In the genomic region with DNA sequence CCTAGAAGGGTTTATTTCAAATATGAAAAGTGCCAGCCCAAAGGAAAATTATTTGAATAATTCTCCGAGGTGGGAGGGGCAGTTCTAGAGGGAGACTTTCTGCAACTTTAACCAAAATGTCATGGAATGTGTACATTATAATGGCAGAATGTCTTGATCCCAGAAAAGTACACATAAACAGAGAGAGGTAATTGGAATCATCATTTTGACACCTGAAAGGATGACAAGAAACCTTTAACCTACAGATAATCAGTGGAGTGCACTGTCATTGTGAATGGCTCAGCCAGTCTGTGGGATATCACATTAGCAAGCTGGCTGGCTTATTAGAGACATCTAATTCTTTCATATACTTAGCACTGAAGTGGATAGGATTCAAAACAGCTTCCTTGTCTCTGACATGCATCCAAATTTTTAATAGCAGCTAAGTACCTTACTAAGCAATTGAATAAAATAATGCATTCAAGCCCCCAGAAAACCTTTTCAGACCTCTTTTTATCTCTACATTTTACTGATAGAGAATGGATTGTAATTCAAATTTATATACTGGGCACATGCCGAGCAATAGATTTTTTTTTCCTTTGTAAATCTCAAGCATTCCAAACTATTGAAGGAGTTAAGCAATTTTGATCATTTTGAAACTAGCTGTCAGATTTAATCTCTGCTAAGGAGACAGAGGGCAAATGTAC, we compare ENCODE assay signal across 24 cellular contexts.
"Had no signal": no experiment of that assay in that cellular context is flagged by ENCODE, and none has a peak within 500 bp of the region (broad histone marks: within the 10 kb centered on the region; RNA-seq: fewer than 3 reads in every experiment).

No MANE protein-coding gene starts in this region.

- H2AFZ ChIP-seq: hepatocyte had no signal

- H3K4me3 ChIP-seq: adrenal gland, dorsolateral prefrontal cortex, esophagus muscularis mucosa, hepatocyte, left ventricle myocardium inferior, spleen, suprapubic skin, tibial nerve had no signal

- H3K36me3 ChIP-seq: adrenal gland, esophagus muscularis mucosa, left ventricle myocardium inferior, spleen, suprapubic skin, tibial nerve had no signal

- H3K27ac ChIP-seq: adrenal gland, dorsolateral prefrontal cortex, esophagus muscularis mucosa, hepatocyte, left ventricle myocardium inferior, suprapubic skin, tibial nerve had no signal

- ATAC-seq: activated naive CD4-positive, alpha-beta T cell treated with anti-CD3 and anti-CD28 coated beads, Interleukin-2, amount 50 U/mL, for 72 hours; activated T-helper 17 cell treated with anti-CD3 and anti-CD28 coated beads, Interleukin-2, amount 50 U/mL, for 72 hours; effector memory CD8-positive, alpha-beta T cell; naive thymus-derived CD8-positive, alpha-beta T cell; stimulated activated naive CD8-positive, alpha-beta T cell treated with anti-CD3 and anti-CD28 coated beads, Interleukin-15, amount 100 ng/mL, for 72 hours had no signal

- H3K9me3 Mint-ChIP-seq: activated T-helper 17 cell treated with anti-CD3 and anti-CD28 coated beads, Interleukin-2, amount 50 U/mL, for 72 hours; effector memory CD8-positive, alpha-beta T cell had no signal

- H3K27me3 Mint-ChIP-seq: activated T-cell treated with anti-CD3 and anti-CD28 coated beads, Interleukin-2, amount 50 U/mL, for 24 hours; activated T-helper 17 cell treated with anti-CD3 and anti-CD28 coated beads, Interleukin-2, amount 50 U/mL, for 72 hours; effector memory CD8-positive, alpha-beta T cell; naive thymus-derived CD8-positive, alpha-beta T cell; stimulated activated naive CD8-positive, alpha-beta T cell treated with anti-CD3 and anti-CD28 coated beads, Interleukin-15, amount 100 ng/mL, for 72 hours had no signal

- H3K79me2 ChIP-seq: hepatocyte had no signal

- H3K4me2 ChIP-seq: hepatocyte had no signal

- H3K27ac Mint-ChIP-seq: activated naive CD4-positive, alpha-beta T cell treated with anti-CD3 and anti-CD28 coated beads, Interleukin-2, amount 50 U/mL, for 72 hours; activated T-cell treated with anti-CD3 and anti-CD28 coated beads, Interleukin-2, amount 50 U/mL, for 24 hours; activated T-helper 17 cell treated with anti-CD3 and anti-CD28 coated beads, Interleukin-2, amount 50 U/mL, for 72 hours; immature natural killer cell had no signal

- H3K4me1 ChIP-seq: adrenal gland had no signal

- H3K27me3 ChIP-seq: adrenal gland, dorsolateral prefrontal cortex, esophagus muscularis mucosa, hepatocyte, spleen, suprapubic skin, tibial nerve had no signal

- DNase-seq: activated CD4-positive, alpha-beta T cell treated with anti-CD3 and anti-CD28 coated beads, Interleukin-2, amount 50 U/mL, for 4 hours; activated CD8-positive, alpha-beta memory T cell treated with anti-CD3 and anti-CD28 coated beads for 24 hours; activated CD8-positive, alpha-beta memory T cell treated with anti-CD3 and anti-CD28 coated beads, Interleukin-2, amount 50 U/mL, for 4 hours; activated T-cell treated with anti-CD3 and anti-CD28 coated beads, Interleukin-2, amount 50 U/mL, for 24 hours; adrenal gland; central memory CD4-positive, alpha-beta T cell; dorsolateral prefrontal cortex; effector memory CD8-positive, alpha-beta T cell; glutamatergic neuron; immature natural killer cell; kidney glomerular epithelial cell; left ventricle myocardium inferior; mammary epithelial cell; naive thymus-derived CD8-positive, alpha-beta T cell; retina; spleen; stimulated activated naive CD8-positive, alpha-beta T cell treated with anti-CD3 and anti-CD28 coated beads, Interleukin-15, amount 100 ng/mL, for 72 hours had no signal

- H3K36me3 Mint-ChIP-seq: immature natural killer cell had no signal

- H3K9me3 ChIP-seq: adrenal gland, suprapubic skin had no signal

- H3K4me3 Mint-ChIP-seq: activated T-cell treated with anti-CD3 and anti-CD28 coated beads, Interleukin-2, amount 50 U/mL, for 24 hours; activated T-helper 17 cell treated with anti-CD3 and anti-CD28 coated beads, Interleukin-2, amount 50 U/mL, for 72 hours; effector memory CD8-positive, alpha-beta T cell; immature natural killer cell; mesothelial cell of epicardium; naive thymus-derived CD8-positive, alpha-beta T cell; stimulated activated naive CD8-positive, alpha-beta T cell treated with anti-CD3 and anti-CD28 coated beads, Interleukin-15, amount 100 ng/mL, for 72 hours had no signal
